Comparison of ENCODE assay signal across 22 cellular contexts in genomic region chrX:44946771-44947170, GRCh38.
DNase-seq lines count a peak whose midpoint lies in the region; ATAC-seq, FAIRE-seq and TF ChIP-seq lines count a peak whose summit lies in the region.
"Had no signal": no experiment of that assay in that cellular context is flagged by ENCODE, and none has a peak within 500 bp of the region (broad histone marks: within the 10 kb centered on the region; RNA-seq: fewer than 3 reads in every experiment).

No MANE protein-coding gene starts in this region.

- H4K20me1 ChIP-seq in mammary epithelial cell (ENCODE audit: insufficient read depth, low read length), result no peaks in the 10 kb centered on the region

- TF ChIP-seq CTCF in HEK293 (tag by site-specific recombination; IDR thresholded peaks at IDR 0.05) (no peak), mammary epithelial cell (conservative IDR thresholded peaks at IDR 0.05 in 1 of 2, IDR thresholded peaks at IDR 0.05 in 1 of 2; ENCODE audit: extremely low read depth in 1 of 2, insufficient read depth in 1 of 2, low read depth in 1 of 2, low read length in 2 of 2) (no peak), gastroesophageal sphincter (IDR thresholded peaks at IDR 0.05) (no peak)

- POLR2A ChIA-PET in HEK293 (lab: Yijun Ruan, JAX), result no interaction called here

- BruUV-seq in mammary epithelial cell (replicated peaks; lab: Mats Ljungman, UMichigan), result no TSS peak

- TF ChIP-seq POLR2A in gastroesophageal sphincter (IDR thresholded peaks at IDR 0.05), result no peak

- in situ Hi-C loops in mammary epithelial cell (cut with MboI; ENCODE audit: low sequenced_read_pairs in 2 of 2), result no loop called here

- H3K36me3 ChIP-seq in HEK293 (ENCODE audit: control insufficient read depth in 2 of 2, insufficient read depth in 1 of 2, low read length in 2 of 2) (no peaks in the 10 kb centered on the region; a peak in 1 of 3 replicates), mammary epithelial cell (ENCODE audit: insufficient read depth, low read length) (no peaks in the 10 kb centered on the region), gastroesophageal sphincter (no peaks in the 10 kb centered on the region)
- H3K36me3 ChIP-seq: MG63, upper lobe of left lung had no signal

- TF ChIP-seq EP300 in gastroesophageal sphincter (IDR thresholded peaks at IDR 0.05), result no peak

- no peak overlapping the region for H3K9ac ChIP-seq in mammary epithelial cell (ENCODE audit: insufficient read depth, low read length)

- dilution Hi-C loops in mammary epithelial cell (cut with HindIII; ENCODE audit: low sequenced_read_pairs), result no loop called here

- H3K9me3 ChIP-seq in HEK293 (ENCODE audit: control insufficient read depth, insufficient read depth, low read depth, low read length), result no peaks in the 10 kb centered on the region
- H3K9me3 ChIP-seq in mammary epithelial cell (replicated peaks; ENCODE audit: insufficient read depth, low read length), result peaks cover 10% of the 10 kb centered on the region
- H3K9me3 ChIP-seq in gastroesophageal sphincter, result peaks cover 0 to 6% (median 0%) of the 10 kb centered on the region in 3 donors
- H3K9me3 ChIP-seq: upper lobe of left lung had no signal

- no peak for ATAC-seq in gastroesophageal sphincter
- ATAC-seq: activated naive CD8-positive, alpha-beta T cell treated with anti-CD3 and anti-CD28 coated beads, Interleukin-2, amount 50 U/mL, for 24 hours had no signal

- no peak overlapping the region for H3K4me2 ChIP-seq in mammary epithelial cell (ENCODE audit: insufficient read depth, low read depth, low read length)
- H3K4me2 ChIP-seq: hepatocyte had no signal

- WGBS in mammary epithelial cell (ENCODE audit: low coverage, missing lambda C conversion rate), result 98% methylated on average over 4 of the region's 4 CpGs
- WGBS in gastroesophageal sphincter (ENCODE audit: low coverage in 1 of 2), 2 donors, result 83 to 85% methylated on average over 4 of the region's 4 CpGs

- no peak overlapping the region for H3K27ac ChIP-seq in HEK293 (ENCODE audit: extremely low read depth, low read depth, low read length)
- H3K27ac ChIP-seq in mammary epithelial cell (ENCODE audit: insufficient read depth, low read depth, low read length), result no peak overlapping the region
- no peak overlapping the region for H3K27ac ChIP-seq in gastroesophageal sphincter
- H3K27ac ChIP-seq: hepatocyte, upper lobe of left lung had no signal

- CTCF ChIA-PET in HEK293 (lab: Yijun Ruan, JAX), result no interaction called here
- CTCF ChIA-PET in mammary epithelial cell (lab: Charles Lee; ENCODE audit: low non-redundant PET), result interaction anchor here (0.6 kb wide), 1 partner anchor 29 kb away, joined by 5 read pairs; no protein-coding TSS in a partner anchor

- intact Hi-C loops in mammary epithelial cell (cut with micrococcal nuclease), result loop anchor here (10.0 kb wide), 1 partner anchor 702 kb away; no protein-coding TSS in a partner anchor

- peak; percentile 54 for FAIRE-seq in frontal cortex (lab: Jason Lieb, UNC)

- peaks cover 95% of the 10 kb centered on the region for H3K79me2 ChIP-seq in mammary epithelial cell (ENCODE audit: insufficient read depth, low read length)

- no peak overlapping the region for H3K4me3 ChIP-seq in HEK293 (ENCODE audit: low read depth, low read length)
- no peak overlapping the region for H3K4me3 ChIP-seq in mammary epithelial cell (replicated peaks in 1 of 3; ENCODE audit: insufficient read depth in 1 of 3, low read depth in 2 of 3, low read length in 3 of 3)
- no peak overlapping the region for H3K4me3 ChIP-seq in gastroesophageal sphincter
- H3K4me3 ChIP-seq: hepatocyte, MG63, upper lobe of left lung had no signal

- peak; percentile 24 for DNase-seq in M059J (ENCODE audit: low read depth)
- DNase-seq in mammary epithelial cell, result peak; percentile 20
- no peak for DNase-seq in frontal cortex (ENCODE audit: low spot score in 2 of 2)
- DNase-seq in NCI-H187 (lab: John Stamatoyannopoulos, UW), result no peak
- DNase-seq in GM03348 (ENCODE audit: low spot score), result no peak
- DNase-seq: activated CD4-positive, alpha-beta T cell treated with anti-CD3 and anti-CD28 coated beads for 4 hours; activated naive CD8-positive, alpha-beta T cell treated with anti-CD3 and anti-CD28 coated beads, Interleukin-2, amount 50 U/mL, for 24 hours; central memory CD4-positive, alpha-beta T cell; COR-L47; effector CD4-positive, alpha-beta T cell; GOT3; islet precursor cell; MG63; naive B cell; NCI-H1694 treated with DMSO at 0.1 percent for 48 hours; RPMI8226; stimulated activated CD4-positive, alpha-beta T cell treated with anti-CD3 and anti-CD28 coated beads, Interleukin-1b, Interleukin-23, amount 100 ng/mL, for 48 hours; SW 1271; upper lobe of left lung had no signal

- H2AFZ ChIP-seq in mammary epithelial cell (ENCODE audit: low read depth, low read length), result no peak overlapping the region
- H2AFZ ChIP-seq: hepatocyte had no signal

- H3K27me3 ChIP-seq in mammary epithelial cell (ENCODE audit: insufficient read depth, low read length) (no peaks in the 10 kb centered on the region), gastroesophageal sphincter (no peaks in the 10 kb centered on the region)
- H3K27me3 ChIP-seq: hepatocyte, MG63, upper lobe of left lung had no signal

- H3K4me1 ChIP-seq in HEK293 (ENCODE audit: control insufficient read depth, insufficient read depth, low read length) (peaks cover 19% of the 10 kb centered on the region), mammary epithelial cell (ENCODE audit: insufficient read depth, low read length) (peaks cover 7% of the 10 kb centered on the region), gastroesophageal sphincter (peaks cover 0 to 15% (median 3%) of the 10 kb centered on the region in 3 donors)

TF ChIP-seq in HEK293, 187 proteins besides CTCF, POLR2A, EP300 and RAD21:
- peak; percentile 34; the same call in 1 of the 2 replicates for TF ChIP-seq ZNF214 (tag by site-specific recombination; IDR thresholded peaks at IDR 0.05; ENCODE audit: borderline replicate concordance)
- TF ChIP-seq ZNF184 (tag by site-specific recombination; IDR thresholded peaks at IDR 0.05), result peak; percentile 75; the same call in 1 of the 2 replicates
- no peak for TF ChIP-seq REPIN1 (tag by site-specific recombination; IDR thresholded peaks at IDR 0.05; ENCODE audit: low read depth)
- TF ChIP-seq PRDM6 (tag by site-specific recombination; IDR thresholded peaks at IDR 0.05), result 0 out of 2 replicates have a peak, but pooled peaks have one; percentile 19
- no peak for TF ChIP-seq ZNF768 (tag by site-specific recombination; IDR thresholded peaks at IDR 0.05)
- TF ChIP-seq ZNF302 (tag by site-specific recombination; IDR thresholded peaks at IDR 0.05; ENCODE audit: low read depth), result no peak
- peak; percentile 29 for TF ChIP-seq ZNF510 (tag by site-specific recombination; IDR thresholded peaks at IDR 0.05; ENCODE audit: insufficient replicate concordance)
- peak; percentile 80 for TF ChIP-seq ZNF37A (tag by site-specific recombination; IDR thresholded peaks at IDR 0.05)
- TF ChIP-seq ZNF529 (tag by site-specific recombination; IDR thresholded peaks at IDR 0.05; ENCODE audit: insufficient replicate concordance), result peak; percentile 12
- peak; percentile 45; the same call in 1 of the 2 replicates for TF ChIP-seq ZNF549 (tag by site-specific recombination; IDR thresholded peaks at IDR 0.05)
- peak; percentile 84 for TF ChIP-seq ZNF830 (tag by site-specific recombination; IDR thresholded peaks at IDR 0.05; ENCODE audit: low read depth)
- peak; percentile 69 for TF ChIP-seq SETDB1 (IDR thresholded peaks at IDR 0.05; ENCODE audit: insufficient read length, low read length)

Comparison
In these comparisons a context has a peak if more than half of its experiments do, and no peak if none do; other contexts are left out.
1. DNase-seq: peak in M059J (single experiment) and mammary epithelial cell (single experiment); none in frontal cortex (0 of 2), NCI-H187 (0 of 2) and GM03348 (single experiment).